In the genomic region with DNA sequence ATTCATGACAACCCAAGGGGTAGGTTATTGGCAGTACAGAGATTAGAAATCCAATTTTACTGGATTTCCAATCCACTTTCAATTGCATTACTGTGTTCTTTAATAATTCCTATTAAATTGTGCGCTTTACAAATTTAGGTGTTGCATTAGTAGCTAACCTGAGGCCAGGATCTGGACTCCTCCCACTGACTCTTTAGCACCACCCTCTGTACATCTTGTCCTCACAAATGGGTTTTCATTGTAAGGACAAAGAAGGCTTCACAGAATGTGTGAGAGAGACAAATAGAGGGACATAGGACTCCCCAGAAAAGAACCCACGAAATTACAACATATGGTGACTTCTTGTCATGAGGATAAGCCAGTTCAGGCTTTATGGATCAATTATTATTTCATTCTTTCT, we compare ENCODE assay signal across 23 cellular contexts.
"Had no signal": no experiment of that assay in that cellular context is flagged by ENCODE, and none has a peak within 500 bp of the region (broad histone marks: within the 10 kb centered on the region; RNA-seq: fewer than 3 reads in every experiment).

No MANE protein-coding gene starts in this region.

- H3K36me3 Mint-ChIP-seq: activated CD4-positive, alpha-beta memory T cell treated with anti-CD3 and anti-CD28 coated beads for 36 hours; activated naive CD4-positive, alpha-beta T cell treated with anti-CD3 and anti-CD28 coated beads, Interleukin-2, amount 10 ng/mL, durations not matched to agents 7 days and 5 days; activated naive CD8-positive, alpha-beta T cell treated with anti-CD3 and anti-CD28 coated beads for 36 hours had no signal

- H3K4me1 Mint-ChIP-seq: activated B cell treated with CpG ODN at 0.5 μM for 24 hours, T-helper 17 cell had no signal

- H3K9me3 Mint-ChIP-seq: activated CD4-positive, alpha-beta T cell treated with anti-CD3 and anti-CD28 coated beads, Interleukin-2, amount 10 ng/mL, durations not matched to agents 7 days and 5 days; activated naive CD8-positive, alpha-beta T cell treated with anti-CD3 and anti-CD28 coated beads for 36 hours; activated T-helper 2 cell treated with anti-CD3 and anti-CD28 coated beads, Interferon-gamma antibody, Interleukin-2, Interleukin-4, amounts not matched to agents 10 μg/mL and 5 μg/mL and 100 μg/mL, durations not matched to agents 14 hours and 24 hours and 36 hours had no signal

- DNase-seq: activated B cell treated with CpG ODN at 0.5 μM for 24 hours; activated CD4-positive, alpha-beta memory T cell treated with anti-CD3 and anti-CD28 coated beads for 36 hours; activated CD4-positive, alpha-beta T cell treated with anti-CD3 and anti-CD28 coated beads, Interleukin-2, amount 10 ng/mL, durations not matched to agents 7 days and 5 days; activated CD8-positive, alpha-beta memory T cell treated with anti-CD3 and anti-CD28 coated beads for 24 hours; activated gamma-delta T cell treated with Interleukin-2 at 50 U/mL for 16 hours; activated naive CD4-positive, alpha-beta T cell treated with anti-CD3 and anti-CD28 coated beads, Interleukin-2, amount 10 ng/mL, durations not matched to agents 7 days and 5 days; activated naive CD8-positive, alpha-beta T cell treated with anti-CD3 and anti-CD28 coated beads for 36 hours; activated T-cell treated with anti-CD3 and anti-CD28 coated beads, Interleukin-2, amount 50 U/mL, for 72 hours; central memory CD4-positive, alpha-beta T cell; NCI-H1092; NCI-H1417; NCI-H1694; NCI-H2029; NCI-H2107; NCI-H2171 treated with DMSO at 0.1 percent for 48 hours; NCI-H345; NCI-H510A; NCI-H526 treated with DMSO at 0.1 percent for 48 hours; SIG-M5; T-helper 17 cell; T-helper 9 cell had no signal

- H3K27me3 Mint-ChIP-seq: activated B cell treated with CpG ODN at 0.5 μM for 24 hours; activated CD4-positive, alpha-beta memory T cell treated with anti-CD3 and anti-CD28 coated beads for 36 hours; activated CD4-positive, alpha-beta T cell treated with anti-CD3 and anti-CD28 coated beads, Interleukin-2, amount 10 ng/mL, durations not matched to agents 7 days and 5 days; activated naive CD4-positive, alpha-beta T cell treated with anti-CD3 and anti-CD28 coated beads, Interleukin-2, amount 10 ng/mL, durations not matched to agents 7 days and 5 days; activated naive CD8-positive, alpha-beta T cell treated with anti-CD3 and anti-CD28 coated beads for 36 hours; T-helper 17 cell had no signal

- ATAC-seq: activated T-cell treated with anti-CD3 and anti-CD28 coated beads, Interleukin-2, amount 50 U/mL, for 72 hours; T-helper 17 cell had no signal

- H3K27ac ChIP-seq: coronary artery had no signal

- H3K4me3 ChIP-seq: coronary artery had no signal

- H3K4me3 Mint-ChIP-seq: activated B cell treated with CpG ODN at 0.5 μM for 24 hours; activated CD4-positive, alpha-beta memory T cell treated with anti-CD3 and anti-CD28 coated beads for 36 hours; activated CD4-positive, alpha-beta T cell treated with anti-CD3 and anti-CD28 coated beads, Interleukin-2, amount 10 ng/mL, durations not matched to agents 7 days and 5 days; activated naive CD4-positive, alpha-beta T cell treated with anti-CD3 and anti-CD28 coated beads, Interleukin-2, amount 10 ng/mL, durations not matched to agents 7 days and 5 days; activated naive CD8-positive, alpha-beta T cell treated with anti-CD3 and anti-CD28 coated beads for 36 hours; activated T-cell treated with anti-CD3 and anti-CD28 coated beads, Interleukin-2, amount 50 U/mL, for 72 hours; T-helper 17 cell had no signal

- H3K27ac Mint-ChIP-seq: activated B cell treated with CpG ODN at 0.5 μM for 24 hours; activated CD4-positive, alpha-beta memory T cell treated with anti-CD3 and anti-CD28 coated beads for 36 hours; activated CD4-positive, alpha-beta T cell treated with anti-CD3 and anti-CD28 coated beads, Interleukin-2, amount 10 ng/mL, durations not matched to agents 7 days and 5 days; activated naive CD4-positive, alpha-beta T cell treated with anti-CD3 and anti-CD28 coated beads, Interleukin-2, amount 10 ng/mL, durations not matched to agents 7 days and 5 days; activated naive CD8-positive, alpha-beta T cell treated with anti-CD3 and anti-CD28 coated beads for 36 hours; activated T-cell treated with anti-CD3 and anti-CD28 coated beads, Interleukin-2, amount 50 U/mL, for 72 hours; activated T-helper 2 cell treated with anti-CD3 and anti-CD28 coated beads, Interferon-gamma antibody, Interleukin-2, Interleukin-4, amounts not matched to agents 10 μg/mL and 5 μg/mL and 100 μg/mL, durations not matched to agents 14 hours and 24 hours and 36 hours; T-helper 17 cell had no signal
